2 cellular contexts compared by ENCODE assay signal in the genomic region with DNA sequence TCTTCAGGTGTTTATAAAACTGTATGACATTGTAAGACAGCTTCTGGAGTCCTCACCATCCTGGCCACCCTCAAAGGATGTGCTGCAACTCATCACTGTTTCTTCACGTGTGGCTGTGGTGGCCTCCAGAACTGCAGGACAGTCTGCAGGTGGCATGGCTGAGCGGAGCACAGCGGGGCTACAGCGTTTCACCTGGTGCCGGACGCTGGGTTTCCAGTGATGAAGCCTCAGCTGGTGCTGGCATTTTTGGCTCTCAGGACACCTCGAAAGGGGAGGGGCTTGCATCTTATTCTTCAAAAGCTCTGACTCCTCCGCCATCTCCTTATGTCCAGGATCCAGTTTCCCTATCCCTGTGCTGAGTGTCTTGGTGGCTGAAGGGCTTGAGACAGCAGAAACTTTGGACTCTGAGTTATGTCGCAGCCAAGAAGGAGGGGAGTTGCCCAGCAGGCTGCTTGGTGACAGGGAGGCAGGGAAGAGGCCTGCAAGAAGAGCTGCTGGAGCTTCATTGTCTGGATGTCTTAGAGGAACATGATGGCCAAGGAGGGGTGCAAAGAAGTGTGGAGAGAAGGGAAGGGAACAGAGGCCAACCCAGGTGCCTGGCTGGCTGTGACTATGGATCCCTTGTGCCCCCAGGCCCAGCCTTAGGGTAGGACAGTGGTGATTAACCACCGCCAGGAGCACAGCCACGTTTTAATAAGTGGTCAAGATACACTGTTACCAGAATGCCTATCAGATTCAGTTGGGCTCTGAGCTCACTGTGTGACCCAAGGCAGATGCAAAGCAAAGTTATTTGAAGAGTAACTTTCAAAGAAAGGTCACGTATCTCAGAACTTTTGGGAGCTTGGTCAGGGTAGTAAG.
TF ChIP-seq lines count a peak whose summit lies in the region.

No MANE protein-coding gene starts in this region.

TF ChIP-seq in GM23338, 12 proteins besides CTCF, POLR2A, EP300 and RAD21 (continues in another document):
- TF ChIP-seq, protein P1, sequence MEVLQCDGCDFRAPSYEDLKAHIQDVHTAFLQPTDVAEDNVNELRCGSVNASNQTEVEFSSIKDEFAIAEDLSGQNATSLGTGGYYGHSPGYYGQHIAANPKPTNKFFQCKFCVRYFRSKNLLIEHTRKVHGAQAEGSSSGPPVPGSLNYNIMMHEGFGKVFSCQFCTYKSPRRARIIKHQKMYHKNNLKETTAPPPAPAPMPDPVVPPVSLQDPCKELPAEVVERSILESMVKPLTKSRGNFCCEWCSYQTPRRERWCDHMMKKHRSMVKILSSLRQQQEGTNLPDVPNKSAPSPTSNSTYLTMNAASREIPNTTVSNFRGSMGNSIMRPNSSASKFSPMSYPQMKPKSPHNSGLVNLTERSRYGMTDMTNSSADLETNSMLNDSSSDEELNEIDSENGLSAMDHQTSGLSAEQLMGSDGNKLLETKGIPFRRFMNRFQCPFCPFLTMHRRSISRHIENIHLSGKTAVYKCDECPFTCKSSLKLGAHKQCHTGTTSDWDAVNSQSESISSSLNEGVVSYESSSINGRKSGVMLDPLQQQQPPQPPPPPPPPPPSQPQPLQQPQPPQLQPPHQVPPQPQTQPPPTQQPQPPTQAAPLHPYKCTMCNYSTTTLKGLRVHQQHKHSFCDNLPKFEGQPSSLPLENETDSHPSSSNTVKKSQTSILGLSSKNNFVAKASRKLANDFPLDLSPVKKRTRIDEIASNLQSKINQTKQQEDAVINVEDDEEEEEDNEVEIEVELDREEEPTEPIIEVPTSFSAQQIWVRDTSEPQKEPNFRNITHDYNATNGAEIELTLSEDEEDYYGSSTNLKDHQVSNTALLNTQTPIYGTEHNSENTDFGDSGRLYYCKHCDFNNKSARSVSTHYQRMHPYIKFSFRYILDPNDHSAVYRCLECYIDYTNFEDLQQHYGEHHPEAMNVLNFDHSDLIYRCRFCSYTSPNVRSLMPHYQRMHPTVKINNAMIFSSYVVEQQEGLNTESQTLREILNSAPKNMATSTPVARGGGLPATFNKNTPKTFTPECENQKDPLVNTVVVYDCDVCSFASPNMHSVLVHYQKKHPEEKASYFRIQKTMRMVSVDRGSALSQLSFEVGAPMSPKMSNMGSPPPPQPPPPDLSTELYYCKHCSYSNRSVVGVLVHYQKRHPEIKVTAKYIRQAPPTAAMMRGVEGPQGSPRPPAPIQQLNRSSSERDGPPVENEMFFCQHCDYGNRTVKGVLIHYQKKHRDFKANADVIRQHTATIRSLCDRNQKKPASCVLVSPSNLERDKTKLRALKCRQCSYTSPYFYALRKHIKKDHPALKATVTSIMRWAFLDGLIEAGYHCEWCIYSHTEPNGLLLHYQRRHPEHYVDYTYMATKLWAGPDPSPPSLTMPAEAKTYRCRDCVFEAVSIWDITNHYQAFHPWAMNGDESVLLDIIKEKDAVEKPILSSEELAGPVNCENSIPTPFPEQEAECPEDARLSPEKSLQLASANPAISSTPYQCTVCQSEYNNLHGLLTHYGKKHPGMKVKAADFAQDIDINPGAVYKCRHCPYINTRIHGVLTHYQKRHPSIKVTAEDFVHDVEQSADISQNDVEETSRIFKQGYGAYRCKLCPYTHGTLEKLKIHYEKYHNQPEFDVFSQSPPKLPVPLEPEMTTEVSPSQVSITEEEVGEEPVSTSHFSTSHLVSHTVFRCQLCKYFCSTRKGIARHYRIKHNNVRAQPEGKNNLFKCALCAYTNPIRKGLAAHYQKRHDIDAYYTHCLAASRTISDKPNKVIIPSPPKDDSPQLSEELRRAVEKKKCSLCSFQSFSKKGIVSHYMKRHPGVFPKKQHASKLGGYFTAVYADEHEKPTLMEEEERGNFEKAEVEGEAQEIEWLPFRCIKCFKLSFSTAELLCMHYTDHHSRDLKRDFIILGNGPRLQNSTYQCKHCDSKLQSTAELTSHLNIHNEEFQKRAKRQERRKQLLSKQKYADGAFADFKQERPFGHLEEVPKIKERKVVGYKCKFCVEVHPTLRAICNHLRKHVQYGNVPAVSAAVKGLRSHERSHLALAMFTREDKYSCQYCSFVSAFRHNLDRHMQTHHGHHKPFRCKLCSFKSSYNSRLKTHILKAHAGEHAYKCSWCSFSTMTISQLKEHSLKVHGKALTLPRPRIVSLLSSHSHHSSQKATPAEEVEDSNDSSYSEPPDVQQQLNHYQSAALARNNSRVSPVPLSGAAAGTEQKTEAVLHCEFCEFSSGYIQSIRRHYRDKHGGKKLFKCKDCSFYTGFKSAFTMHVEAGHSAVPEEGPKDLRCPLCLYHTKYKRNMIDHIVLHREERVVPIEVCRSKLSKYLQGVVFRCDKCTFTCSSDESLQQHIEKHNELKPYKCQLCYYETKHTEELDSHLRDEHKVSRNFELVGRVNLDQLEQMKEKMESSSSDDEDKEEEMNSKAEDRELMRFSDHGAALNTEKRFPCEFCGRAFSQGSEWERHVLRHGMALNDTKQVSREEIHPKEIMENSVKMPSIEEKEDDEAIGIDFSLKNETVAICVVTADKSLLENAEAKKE (CRISPR knock-in tag; IDR thresholded peaks at IDR 0.05), result no peak
- no peak for TF ChIP-seq NANOG (IDR thresholded peaks at IDR 0.05; ENCODE audit: borderline replicate concordance)
- no peak for TF ChIP-seq JUNB (IDR thresholded peaks at IDR 0.05; ENCODE audit: unreplicated experiment)
- TF ChIP-seq STAT1 (IDR thresholded peaks at IDR 0.05; ENCODE audit: unreplicated experiment), result no peak
- no peak for TF ChIP-seq ZNF331 (CRISPR knock-in tag; IDR thresholded peaks at IDR 0.05; ENCODE audit: low read depth)
- no peak for TF ChIP-seq CREB1 (CRISPR knock-in tag; IDR thresholded peaks at IDR 0.05; ENCODE audit: low read depth)
- TF ChIP-seq, protein P2, sequence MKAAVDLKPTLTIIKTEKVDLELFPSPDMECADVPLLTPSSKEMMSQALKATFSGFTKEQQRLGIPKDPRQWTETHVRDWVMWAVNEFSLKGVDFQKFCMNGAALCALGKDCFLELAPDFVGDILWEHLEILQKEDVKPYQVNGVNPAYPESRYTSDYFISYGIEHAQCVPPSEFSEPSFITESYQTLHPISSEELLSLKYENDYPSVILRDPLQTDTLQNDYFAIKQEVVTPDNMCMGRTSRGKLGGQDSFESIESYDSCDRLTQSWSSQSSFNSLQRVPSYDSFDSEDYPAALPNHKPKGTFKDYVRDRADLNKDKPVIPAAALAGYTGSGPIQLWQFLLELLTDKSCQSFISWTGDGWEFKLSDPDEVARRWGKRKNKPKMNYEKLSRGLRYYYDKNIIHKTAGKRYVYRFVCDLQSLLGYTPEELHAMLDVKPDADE (IDR thresholded peaks at IDR 0.05), result no peak
- no peak for TF ChIP-seq POLR2AphosphoS5 (IDR thresholded peaks at IDR 0.05; ENCODE audit: low read depth)

TF ChIP-seq in SK-N-SH treated with all-trans-retinoic acid at 6 μM for 48 hours, 23 proteins besides CTCF, POLR2A, EP300 and RAD21 (continued from another document):
- TF ChIP-seq, protein P3, sequence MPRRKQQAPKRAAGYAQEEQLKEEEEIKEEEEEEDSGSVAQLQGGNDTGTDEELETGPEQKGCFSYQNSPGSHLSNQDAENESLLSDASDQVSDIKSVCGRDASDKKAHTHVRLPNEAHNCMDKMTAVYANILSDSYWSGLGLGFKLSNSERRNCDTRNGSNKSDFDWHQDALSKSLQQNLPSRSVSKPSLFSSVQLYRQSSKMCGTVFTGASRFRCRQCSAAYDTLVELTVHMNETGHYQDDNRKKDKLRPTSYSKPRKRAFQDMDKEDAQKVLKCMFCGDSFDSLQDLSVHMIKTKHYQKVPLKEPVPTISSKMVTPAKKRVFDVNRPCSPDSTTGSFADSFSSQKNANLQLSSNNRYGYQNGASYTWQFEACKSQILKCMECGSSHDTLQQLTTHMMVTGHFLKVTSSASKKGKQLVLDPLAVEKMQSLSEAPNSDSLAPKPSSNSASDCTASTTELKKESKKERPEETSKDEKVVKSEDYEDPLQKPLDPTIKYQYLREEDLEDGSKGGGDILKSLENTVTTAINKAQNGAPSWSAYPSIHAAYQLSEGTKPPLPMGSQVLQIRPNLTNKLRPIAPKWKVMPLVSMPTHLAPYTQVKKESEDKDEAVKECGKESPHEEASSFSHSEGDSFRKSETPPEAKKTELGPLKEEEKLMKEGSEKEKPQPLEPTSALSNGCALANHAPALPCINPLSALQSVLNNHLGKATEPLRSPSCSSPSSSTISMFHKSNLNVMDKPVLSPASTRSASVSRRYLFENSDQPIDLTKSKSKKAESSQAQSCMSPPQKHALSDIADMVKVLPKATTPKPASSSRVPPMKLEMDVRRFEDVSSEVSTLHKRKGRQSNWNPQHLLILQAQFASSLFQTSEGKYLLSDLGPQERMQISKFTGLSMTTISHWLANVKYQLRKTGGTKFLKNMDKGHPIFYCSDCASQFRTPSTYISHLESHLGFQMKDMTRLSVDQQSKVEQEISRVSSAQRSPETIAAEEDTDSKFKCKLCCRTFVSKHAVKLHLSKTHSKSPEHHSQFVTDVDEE (CRISPR knock-in tag; IDR thresholded peaks at IDR 0.05), result no peak
- TF ChIP-seq OSR1 (CRISPR knock-in tag; IDR thresholded peaks at IDR 0.05) (no peak), RARB (CRISPR knock-in tag; IDR thresholded peaks at IDR 0.05) (no peak), SNAI2 (CRISPR knock-in tag; IDR thresholded peaks at IDR 0.05) (no peak), ZNF70 (CRISPR knock-in tag; IDR thresholded peaks at IDR 0.05) (no peak)
- TF ChIP-seq, protein P4, sequence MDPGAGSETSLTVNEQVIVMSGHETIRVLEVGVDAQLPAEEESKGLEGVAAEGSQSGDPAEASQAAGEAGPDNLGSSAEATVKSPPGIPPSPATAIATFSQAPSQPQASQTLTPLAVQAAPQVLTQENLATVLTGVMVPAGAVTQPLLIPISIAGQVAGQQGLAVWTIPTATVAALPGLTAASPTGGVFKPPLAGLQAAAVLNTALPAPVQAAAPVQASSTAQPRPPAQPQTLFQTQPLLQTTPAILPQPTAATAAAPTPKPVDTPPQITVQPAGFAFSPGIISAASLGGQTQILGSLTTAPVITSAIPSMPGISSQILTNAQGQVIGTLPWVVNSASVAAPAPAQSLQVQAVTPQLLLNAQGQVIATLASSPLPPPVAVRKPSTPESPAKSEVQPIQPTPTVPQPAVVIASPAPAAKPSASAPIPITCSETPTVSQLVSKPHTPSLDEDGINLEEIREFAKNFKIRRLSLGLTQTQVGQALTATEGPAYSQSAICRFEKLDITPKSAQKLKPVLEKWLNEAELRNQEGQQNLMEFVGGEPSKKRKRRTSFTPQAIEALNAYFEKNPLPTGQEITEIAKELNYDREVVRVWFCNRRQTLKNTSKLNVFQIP (CRISPR knock-in tag; IDR thresholded peaks at IDR 0.05; ENCODE audit: borderline replicate concordance, low read depth), result no peak
